In genomic region chr12:46531059-46531785, GRCh38 we compare ENCODE assay signal across 1 cellular context.
TF ChIP-seq lines count a peak whose summit lies in the region.

No MANE protein-coding gene starts in this region.

TF ChIP-seq in HepG2, 621 proteins besides CTCF, POLR2A, EP300 and RAD21 (continued from another document and continues in another):
- TF ChIP-seq, protein P1, sequence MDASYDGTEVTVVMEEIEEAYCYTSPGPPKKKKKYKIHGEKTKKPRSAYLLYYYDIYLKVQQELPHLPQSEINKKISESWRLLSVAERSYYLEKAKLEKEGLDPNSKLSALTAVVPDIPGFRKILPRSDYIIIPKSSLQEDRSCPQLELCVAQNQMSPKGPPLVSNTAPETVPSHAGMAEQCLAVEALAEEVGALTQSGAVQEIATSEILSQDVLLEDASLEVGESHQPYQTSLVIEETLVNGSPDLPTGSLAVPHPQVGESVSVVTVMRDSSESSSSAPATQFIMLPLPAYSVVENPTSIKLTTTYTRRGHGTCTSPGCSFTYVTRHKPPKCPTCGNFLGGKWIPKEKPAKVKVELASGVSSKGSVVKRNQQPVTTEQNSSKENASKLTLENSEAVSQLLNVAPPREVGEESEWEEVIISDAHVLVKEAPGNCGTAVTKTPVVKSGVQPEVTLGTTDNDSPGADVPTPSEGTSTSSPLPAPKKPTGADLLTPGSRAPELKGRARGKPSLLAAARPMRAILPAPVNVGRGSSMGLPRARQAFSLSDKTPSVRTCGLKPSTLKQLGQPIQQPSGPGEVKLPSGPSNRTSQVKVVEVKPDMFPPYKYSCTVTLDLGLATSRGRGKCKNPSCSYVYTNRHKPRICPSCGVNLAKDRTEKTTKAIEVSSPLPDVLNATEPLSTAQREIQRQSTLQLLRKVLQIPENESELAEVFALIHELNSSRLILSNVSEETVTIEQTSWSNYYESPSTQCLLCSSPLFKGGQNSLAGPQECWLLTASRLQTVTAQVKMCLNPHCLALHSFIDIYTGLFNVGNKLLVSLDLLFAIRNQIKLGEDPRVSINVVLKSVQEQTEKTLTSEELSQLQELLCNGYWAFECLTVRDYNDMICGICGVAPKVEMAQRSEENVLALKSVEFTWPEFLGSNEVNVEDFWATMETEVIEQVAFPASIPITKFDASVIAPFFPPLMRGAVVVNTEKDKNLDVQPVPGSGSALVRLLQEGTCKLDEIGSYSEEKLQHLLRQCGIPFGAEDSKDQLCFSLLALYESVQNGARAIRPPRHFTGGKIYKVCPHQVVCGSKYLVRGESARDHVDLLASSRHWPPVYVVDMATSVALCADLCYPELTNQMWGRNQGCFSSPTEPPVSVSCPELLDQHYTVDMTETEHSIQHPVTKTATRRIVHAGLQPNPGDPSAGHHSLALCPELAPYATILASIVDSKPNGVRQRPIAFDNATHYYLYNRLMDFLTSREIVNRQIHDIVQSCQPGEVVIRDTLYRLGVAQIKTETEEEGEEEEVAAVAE (CRISPR knock-in tag; IDR thresholded peaks at IDR 0.05; ENCODE audit: borderline replicate concordance), result no peak
- no peak for TF ChIP-seq RELA (CRISPR knock-in tag; IDR thresholded peaks at IDR 0.05)
- TF ChIP-seq ZKSCAN8 (CRISPR knock-in tag; IDR thresholded peaks at IDR 0.05; ENCODE audit: borderline replicate concordance), result no peak
- TF ChIP-seq U2AF1 (optimal IDR thresholded peaks at IDR 0.05; ENCODE audit: low read depth, low read length), result no peak
- no peak for TF ChIP-seq HNF4G (IDR thresholded peaks at IDR 0.05; ENCODE audit: borderline replicate concordance, low read depth, low read length)
- TF ChIP-seq HNF4G (CRISPR knock-in tag; IDR thresholded peaks at IDR 0.05; ENCODE audit: borderline replicate concordance, low read depth), result peak; percentile 32; the same call in 1 of the 2 replicates
- no peak for TF ChIP-seq MTF1 (CRISPR knock-in tag; IDR thresholded peaks at IDR 0.05)
- no peak for TF ChIP-seq ZNF644 (CRISPR knock-in tag; IDR thresholded peaks at IDR 0.05; ENCODE audit: low read depth)
- TF ChIP-seq HOXD1 (CRISPR knock-in tag; IDR thresholded peaks at IDR 0.05), result no peak
- no peak for TF ChIP-seq ISX (CRISPR knock-in tag; conservative IDR thresholded peaks at IDR 0.05)
- TF ChIP-seq ZBTB26 (CRISPR knock-in tag; IDR thresholded peaks at IDR 0.05; ENCODE audit: borderline replicate concordance), result no peak
- TF ChIP-seq ZNF776 (CRISPR knock-in tag; IDR thresholded peaks at IDR 0.05), result no peak
- no peak for TF ChIP-seq ZNF354B (CRISPR knock-in tag; IDR thresholded peaks at IDR 0.05)
- TF ChIP-seq JARID2 (CRISPR knock-in tag; IDR thresholded peaks at IDR 0.05; ENCODE audit: insufficient replicate concordance), result no peak
- no peak for TF ChIP-seq ZNF292 (CRISPR knock-in tag; IDR thresholded peaks at IDR 0.05; ENCODE audit: borderline replicate concordance, low read depth)
- no peak for TF ChIP-seq YEATS4 (CRISPR knock-in tag; IDR thresholded peaks at IDR 0.05; ENCODE audit: borderline replicate concordance)
- TF ChIP-seq GABPB1 (CRISPR knock-in tag; IDR thresholded peaks at IDR 0.05), result no peak; the same call in 1 of the 2 replicates
- no peak for TF ChIP-seq NR2C2 (CRISPR knock-in tag; IDR thresholded peaks at IDR 0.05; ENCODE audit: borderline replicate concordance)
- no peak for TF ChIP-seq ZNF564 (CRISPR knock-in tag; IDR thresholded peaks at IDR 0.05)
- TF ChIP-seq, protein P2, sequence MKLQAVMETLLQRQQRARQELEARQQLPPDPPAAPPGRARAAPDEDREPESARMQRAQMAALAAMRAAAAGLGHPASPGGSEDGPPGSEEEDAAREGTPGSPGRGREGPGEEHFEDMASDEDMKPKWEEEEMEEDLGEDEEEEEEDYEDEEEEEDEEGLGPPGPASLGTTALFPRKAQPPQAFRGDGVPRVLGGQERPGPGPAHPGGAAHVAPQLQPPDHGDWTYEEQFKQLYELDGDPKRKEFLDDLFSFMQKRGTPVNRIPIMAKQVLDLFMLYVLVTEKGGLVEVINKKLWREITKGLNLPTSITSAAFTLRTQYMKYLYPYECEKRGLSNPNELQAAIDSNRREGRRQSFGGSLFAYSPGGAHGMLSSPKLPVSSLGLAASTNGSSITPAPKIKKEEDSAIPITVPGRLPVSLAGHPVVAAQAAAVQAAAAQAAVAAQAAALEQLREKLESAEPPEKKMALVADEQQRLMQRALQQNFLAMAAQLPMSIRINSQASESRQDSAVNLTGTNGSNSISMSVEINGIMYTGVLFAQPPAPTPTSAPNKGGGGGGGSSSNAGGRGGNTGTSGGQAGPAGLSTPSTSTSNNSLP (IDR thresholded peaks at IDR 0.05; ENCODE audit: low read depth, low read length), result no peak
- TF ChIP-seq ZNF577 (CRISPR knock-in tag; IDR thresholded peaks at IDR 0.05; ENCODE audit: borderline replicate concordance, low read depth), result no peak
- no peak for TF ChIP-seq PCBP1 (IDR thresholded peaks at IDR 0.05; ENCODE audit: borderline replicate concordance, low read depth, low read length)
- TF ChIP-seq SKIL (CRISPR knock-in tag; IDR thresholded peaks at IDR 0.05; ENCODE audit: borderline replicate concordance), result no peak
- TF ChIP-seq, protein P3, sequence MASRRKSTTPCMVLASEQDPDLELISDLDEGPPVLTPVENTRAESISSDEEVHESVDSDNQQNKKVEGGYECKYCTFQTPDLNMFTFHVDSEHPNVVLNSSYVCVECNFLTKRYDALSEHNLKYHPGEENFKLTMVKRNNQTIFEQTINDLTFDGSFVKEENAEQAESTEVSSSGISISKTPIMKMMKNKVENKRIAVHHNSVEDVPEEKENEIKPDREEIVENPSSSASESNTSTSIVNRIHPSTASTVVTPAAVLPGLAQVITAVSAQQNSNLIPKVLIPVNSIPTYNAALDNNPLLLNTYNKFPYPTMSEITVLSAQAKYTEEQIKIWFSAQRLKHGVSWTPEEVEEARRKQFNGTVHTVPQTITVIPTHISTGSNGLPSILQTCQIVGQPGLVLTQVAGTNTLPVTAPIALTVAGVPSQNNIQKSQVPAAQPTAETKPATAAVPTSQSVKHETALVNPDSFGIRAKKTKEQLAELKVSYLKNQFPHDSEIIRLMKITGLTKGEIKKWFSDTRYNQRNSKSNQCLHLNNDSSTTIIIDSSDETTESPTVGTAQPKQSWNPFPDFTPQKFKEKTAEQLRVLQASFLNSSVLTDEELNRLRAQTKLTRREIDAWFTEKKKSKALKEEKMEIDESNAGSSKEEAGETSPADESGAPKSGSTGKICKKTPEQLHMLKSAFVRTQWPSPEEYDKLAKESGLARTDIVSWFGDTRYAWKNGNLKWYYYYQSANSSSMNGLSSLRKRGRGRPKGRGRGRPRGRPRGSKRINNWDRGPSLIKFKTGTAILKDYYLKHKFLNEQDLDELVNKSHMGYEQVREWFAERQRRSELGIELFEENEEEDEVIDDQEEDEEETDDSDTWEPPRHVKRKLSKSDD (CRISPR knock-in tag; IDR thresholded peaks at IDR 0.05; ENCODE audit: low read depth), result no peak
- TF ChIP-seq GZF1 (CRISPR knock-in tag; IDR thresholded peaks at IDR 0.05), result no peak
- TF ChIP-seq, protein P4, sequence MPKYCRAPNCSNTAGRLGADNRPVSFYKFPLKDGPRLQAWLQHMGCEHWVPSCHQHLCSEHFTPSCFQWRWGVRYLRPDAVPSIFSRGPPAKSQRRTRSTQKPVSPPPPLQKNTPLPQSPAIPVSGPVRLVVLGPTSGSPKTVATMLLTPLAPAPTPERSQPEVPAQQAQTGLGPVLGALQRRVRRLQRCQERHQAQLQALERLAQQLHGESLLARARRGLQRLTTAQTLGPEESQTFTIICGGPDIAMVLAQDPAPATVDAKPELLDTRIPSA (CRISPR knock-in tag; IDR thresholded peaks at IDR 0.05; ENCODE audit: borderline replicate concordance), result no peak
- no peak for TF ChIP-seq ZNF234 (CRISPR knock-in tag; conservative IDR thresholded peaks at IDR 0.05)
- no peak for TF ChIP-seq GFI1 (CRISPR knock-in tag; IDR thresholded peaks at IDR 0.05; ENCODE audit: borderline replicate concordance)
- no peak for TF ChIP-seq MIER2 (CRISPR knock-in tag; IDR thresholded peaks at IDR 0.05)
- no peak for TF ChIP-seq FIP1L1 (IDR thresholded peaks at IDR 0.05; ENCODE audit: borderline replicate concordance, insufficient read depth, low read depth, low read length)
- no peak for TF ChIP-seq PAF1 (CRISPR knock-in tag; IDR thresholded peaks at IDR 0.05)
- TF ChIP-seq, protein P5, sequence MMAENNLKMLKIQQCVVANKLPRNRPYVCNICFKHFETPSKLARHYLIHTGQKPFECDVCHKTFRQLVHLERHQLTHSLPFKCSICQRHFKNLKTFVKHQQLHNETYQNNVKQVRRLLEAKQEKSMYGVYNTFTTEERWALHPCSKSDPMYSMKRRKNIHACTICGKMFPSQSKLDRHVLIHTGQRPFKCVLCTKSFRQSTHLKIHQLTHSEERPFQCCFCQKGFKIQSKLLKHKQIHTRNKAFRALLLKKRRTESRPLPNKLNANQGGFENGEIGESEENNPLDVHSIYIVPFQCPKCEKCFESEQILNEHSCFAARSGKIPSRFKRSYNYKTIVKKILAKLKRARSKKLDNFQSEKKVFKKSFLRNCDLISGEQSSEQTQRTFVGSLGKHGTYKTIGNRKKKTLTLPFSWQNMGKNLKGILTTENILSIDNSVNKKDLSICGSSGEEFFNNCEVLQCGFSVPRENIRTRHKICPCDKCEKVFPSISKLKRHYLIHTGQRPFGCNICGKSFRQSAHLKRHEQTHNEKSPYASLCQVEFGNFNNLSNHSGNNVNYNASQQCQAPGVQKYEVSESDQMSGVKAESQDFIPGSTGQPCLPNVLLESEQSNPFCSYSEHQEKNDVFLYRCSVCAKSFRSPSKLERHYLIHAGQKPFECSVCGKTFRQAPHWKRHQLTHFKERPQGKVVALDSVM (CRISPR knock-in tag; IDR thresholded peaks at IDR 0.05), result no peak
- no peak for TF ChIP-seq YEATS2 (CRISPR knock-in tag; IDR thresholded peaks at IDR 0.05; ENCODE audit: borderline replicate concordance)
- no peak for TF ChIP-seq ZNF207 (IDR thresholded peaks at IDR 0.05; ENCODE audit: borderline replicate concordance)
- no peak for TF ChIP-seq TCF12 (IDR thresholded peaks at IDR 0.05)
- TF ChIP-seq TCF12 (CRISPR knock-in tag; IDR thresholded peaks at IDR 0.05), result no peak
- peak; percentile 80 for TF ChIP-seq HNF4A (CRISPR knock-in tag; IDR thresholded peaks at IDR 0.05)
- no peak for TF ChIP-seq JDP2 (CRISPR knock-in tag; IDR thresholded peaks at IDR 0.05; ENCODE audit: borderline replicate concordance)
- TF ChIP-seq ZNF329 (CRISPR knock-in tag; IDR thresholded peaks at IDR 0.05; ENCODE audit: low read depth), result no peak
- TF ChIP-seq RXRB (CRISPR knock-in tag; IDR thresholded peaks at IDR 0.05; ENCODE audit: borderline replicate concordance), result peak; percentile 18; the same call in 1 of the 2 replicates
- TF ChIP-seq, protein P6, sequence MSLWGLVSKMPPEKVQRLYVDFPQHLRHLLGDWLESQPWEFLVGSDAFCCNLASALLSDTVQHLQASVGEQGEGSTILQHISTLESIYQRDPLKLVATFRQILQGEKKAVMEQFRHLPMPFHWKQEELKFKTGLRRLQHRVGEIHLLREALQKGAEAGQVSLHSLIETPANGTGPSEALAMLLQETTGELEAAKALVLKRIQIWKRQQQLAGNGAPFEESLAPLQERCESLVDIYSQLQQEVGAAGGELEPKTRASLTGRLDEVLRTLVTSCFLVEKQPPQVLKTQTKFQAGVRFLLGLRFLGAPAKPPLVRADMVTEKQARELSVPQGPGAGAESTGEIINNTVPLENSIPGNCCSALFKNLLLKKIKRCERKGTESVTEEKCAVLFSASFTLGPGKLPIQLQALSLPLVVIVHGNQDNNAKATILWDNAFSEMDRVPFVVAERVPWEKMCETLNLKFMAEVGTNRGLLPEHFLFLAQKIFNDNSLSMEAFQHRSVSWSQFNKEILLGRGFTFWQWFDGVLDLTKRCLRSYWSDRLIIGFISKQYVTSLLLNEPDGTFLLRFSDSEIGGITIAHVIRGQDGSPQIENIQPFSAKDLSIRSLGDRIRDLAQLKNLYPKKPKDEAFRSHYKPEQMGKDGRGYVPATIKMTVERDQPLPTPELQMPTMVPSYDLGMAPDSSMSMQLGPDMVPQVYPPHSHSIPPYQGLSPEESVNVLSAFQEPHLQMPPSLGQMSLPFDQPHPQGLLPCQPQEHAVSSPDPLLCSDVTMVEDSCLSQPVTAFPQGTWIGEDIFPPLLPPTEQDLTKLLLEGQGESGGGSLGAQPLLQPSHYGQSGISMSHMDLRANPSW (CRISPR knock-in tag; IDR thresholded peaks at IDR 0.05; ENCODE audit: borderline replicate concordance), result no peak
- TF ChIP-seq DR1 (CRISPR knock-in tag; IDR thresholded peaks at IDR 0.05), result no peak
- no peak for TF ChIP-seq HDAC2 (CRISPR knock-in tag; IDR thresholded peaks at IDR 0.05)
- TF ChIP-seq ZNF530 (CRISPR knock-in tag; IDR thresholded peaks at IDR 0.05; ENCODE audit: low read depth), result no peak
